In genomic region chr3:186083746-186084145, GRCh38 we compare ENCODE assay signal across 15 cellular contexts.
"Had no signal": no experiment of that assay in that cellular context is flagged by ENCODE, and none has a peak within 500 bp of the region (broad histone marks: within the 10 kb centered on the region; RNA-seq: fewer than 3 reads in every experiment).

No MANE protein-coding gene starts in this region.

- H3K9me3 ChIP-seq: prostate gland, testis had no signal

- H3K4me3 ChIP-seq: prostate gland, testis had no signal

- H3K27me3 ChIP-seq: testis had no signal

- ATAC-seq: esophagus mucosa, left lobe of liver, sciatic nerve, T-helper 17 cell had no signal

- H3K4me1 ChIP-seq: prostate gland, testis had no signal

- H3K36me3 ChIP-seq: prostate gland had no signal

- DNase-seq: activated CD4-positive, alpha-beta memory T cell treated with anti-CD3 and anti-CD28 coated beads, Interleukin-2, amount 10 ng/mL, durations not matched to agents 7 days and 5 days; activated naive CD4-positive, alpha-beta T cell treated with anti-CD3 and anti-CD28 coated beads for 36 hours; cerebellar nuclear complex; dermis blood vessel endothelial cell; glutamatergic neuron; islet precursor cell; mammary epithelial cell; nephron progenitor cell; stimulated activated CD4-positive, alpha-beta T cell treated with anti-CD3 and anti-CD28 coated beads, Interleukin-2, amount 100 ng/mL, for 24 hours; T-helper 17 cell; testis had no signal

- H3K27ac ChIP-seq: prostate gland, testis had no signal
